ENCODE assay signal across 16 cellular contexts in the genomic region with DNA sequence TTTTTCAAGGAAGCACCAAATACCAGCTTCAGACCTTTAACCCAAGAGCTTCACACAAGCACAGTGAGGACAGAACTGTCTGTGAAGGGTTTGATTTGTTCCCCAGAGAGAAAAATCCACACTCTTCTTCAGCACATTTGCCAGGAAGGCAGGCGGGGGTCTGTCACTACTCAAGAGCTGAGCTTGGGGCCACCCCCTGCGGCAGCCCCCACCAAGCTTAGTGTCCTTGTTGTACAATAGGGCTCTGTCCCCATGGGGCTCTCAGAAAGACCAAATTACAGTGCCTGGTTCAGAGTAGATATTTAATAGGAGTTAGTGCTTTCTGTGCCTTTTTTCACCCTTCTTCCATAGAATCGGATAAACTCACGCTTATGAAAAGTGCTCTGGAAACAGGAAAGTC.
"Had no signal": no experiment of that assay in that cellular context is flagged by ENCODE, and none has a peak within 500 bp of the region (broad histone marks: within the 10 kb centered on the region; RNA-seq: fewer than 3 reads in every experiment).

No MANE protein-coding gene starts in this region.

- FAIRE-seq: frontal cortex, keratinocyte had no signal

- H3K27me3 ChIP-seq: neural progenitor cell, spleen, suprapubic skin, transverse colon had no signal

- ATAC-seq: effector memory CD8-positive, alpha-beta T cell; naive thymus-derived CD4-positive, alpha-beta T cell; right cardiac atrium; stimulated activated memory B cell treated with anti-CD40 and anti-IgM and Interleukin-4, amounts not matched to agents 10 μg/mL and 1 μg/mL and 100 μg/mL, for 72 hours had no signal

- DNase-seq: effector memory CD8-positive, alpha-beta T cell; mesenchymal stem cell; midbrain; naive thymus-derived CD4-positive, alpha-beta T cell; right cardiac atrium; spleen; stimulated activated CD4-positive, alpha-beta T cell treated with anti-CD3 and anti-CD28 coated beads, Interleukin-4, amount 100 ng/mL, for 4 hours; transverse colon had no signal

- H3K9me3 ChIP-seq: prostate gland, spleen, suprapubic skin, transverse colon had no signal

- H3K9ac ChIP-seq: neural progenitor cell had no signal

- H3K4me3 ChIP-seq: coronary artery, neural progenitor cell, prostate gland, skin epidermis, spleen, suprapubic skin, transverse colon had no signal

- H3K4me1 ChIP-seq: neural progenitor cell had no signal

- H3K36me3 ChIP-seq: neural progenitor cell, prostate gland, transverse colon had no signal

- H3K27ac ChIP-seq: coronary artery, neural progenitor cell, prostate gland, skin epidermis, spleen, suprapubic skin, transverse colon had no signal
